13 cellular contexts compared by ENCODE assay signal in the genomic region with DNA sequence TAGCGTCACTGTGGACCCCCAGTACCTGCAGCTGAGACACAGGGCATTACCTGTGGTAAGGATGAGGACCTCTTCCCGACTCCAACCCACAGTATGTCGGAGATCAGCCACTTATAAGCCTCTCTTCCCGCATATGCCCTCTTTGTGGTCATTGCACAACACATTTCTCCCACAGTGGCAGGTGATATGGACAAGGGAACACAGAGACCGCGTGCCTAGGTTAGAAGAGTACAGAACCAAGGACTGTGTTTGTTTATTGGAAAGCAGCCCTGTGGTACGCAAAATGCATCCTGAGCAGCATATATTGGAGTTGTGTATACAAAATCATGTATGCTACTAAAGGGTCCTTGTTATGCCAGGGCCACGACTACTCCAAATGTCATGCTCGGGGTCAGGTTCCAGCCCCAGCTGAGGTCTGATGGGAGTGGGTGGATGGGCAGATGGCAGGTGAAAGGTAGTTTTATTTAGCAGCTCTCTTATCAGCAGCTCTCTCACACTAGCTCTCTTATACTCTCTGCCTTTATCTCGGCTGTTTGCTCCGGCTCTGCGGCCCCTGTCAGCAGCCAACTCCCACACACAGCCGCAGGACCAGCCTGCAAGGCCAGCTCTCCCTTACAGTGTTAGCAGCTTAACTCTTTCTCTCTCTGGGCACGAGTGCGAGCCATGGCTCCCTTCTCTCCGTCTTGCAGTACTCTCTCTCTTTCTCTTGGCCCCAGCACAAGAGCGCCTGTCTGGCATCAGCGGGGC.
"Had no signal": no experiment of that assay in that cellular context is flagged by ENCODE, and none has a peak within 500 bp of the region (broad histone marks: within the 10 kb centered on the region; RNA-seq: fewer than 3 reads in every experiment).

No MANE protein-coding gene starts in this region.

- ATAC-seq: activated CD8-positive, alpha-beta T cell treated with anti-CD3 and anti-CD28 coated beads, Interleukin-2, amount 10 ng/mL, durations not matched to agents 7 days and 5 days; gastrocnemius medialis; stimulated activated effector memory CD8-positive, alpha-beta T cell treated with anti-CD3 and anti-CD28 coated beads, Interleukin-12 subunit alpha, Interleukin-12 subunit beta, amount 100 ng/mL, for 72 hours had no signal

- H3K4me1 ChIP-seq: gastrocnemius medialis, transverse colon had no signal

- H3K27ac ChIP-seq: epithelial cell of prostate, gastrocnemius medialis, neutrophil, transverse colon had no signal

- DNase-seq: activated CD4-positive, alpha-beta T cell treated with anti-CD3 and anti-CD28 coated beads for 48 hours; activated CD8-positive, alpha-beta T cell treated with anti-CD3 and anti-CD28 coated beads, Interleukin-2, amount 10 ng/mL, durations not matched to agents 7 days and 5 days; activated naive CD4-positive, alpha-beta T cell treated with Interleukin-2 at 50 U/mL for 16 hours; central memory CD4-positive, alpha-beta T cell; effector memory CD4-positive, alpha-beta T cell; gastrocnemius medialis; kidney; naive B cell; transverse colon had no signal

- H3K36me3 ChIP-seq: gastrocnemius medialis, neutrophil, transverse colon had no signal

- H3K9me3 ChIP-seq: gastrocnemius medialis, neutrophil, transverse colon had no signal

- H3K27me3 ChIP-seq: gastrocnemius medialis, neutrophil, transverse colon had no signal

- H3K4me3 ChIP-seq: gastrocnemius medialis, lung, transverse colon had no signal
